ENCODE assay signal across 13 cellular contexts in the genomic region with DNA sequence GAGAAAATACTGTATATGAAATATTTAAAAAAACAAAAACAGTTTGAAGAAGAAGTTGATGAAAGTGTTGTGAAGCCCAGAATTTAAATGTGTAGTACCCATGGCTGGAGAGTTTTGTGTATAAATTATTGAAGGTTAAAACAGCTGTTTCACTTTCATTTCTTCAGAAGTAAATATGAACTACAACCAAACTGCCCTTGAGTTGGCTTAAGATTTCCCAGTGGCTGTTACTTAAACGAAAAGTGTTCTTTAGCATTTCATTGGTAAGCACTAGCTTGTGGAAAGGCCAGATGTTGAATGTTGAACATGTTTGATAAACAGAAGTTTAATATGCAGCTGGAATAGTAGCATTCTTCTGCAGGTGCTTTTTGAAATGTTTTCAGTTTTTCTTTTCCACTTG.
DNase-seq lines count a peak whose midpoint lies in the region; ATAC-seq, FAIRE-seq and TF ChIP-seq lines count a peak whose summit lies in the region.
"Had no signal": no experiment of that assay in that cellular context is flagged by ENCODE, and none has a peak within 500 bp of the region (broad histone marks: within the 10 kb centered on the region; RNA-seq: fewer than 3 reads in every experiment).

No MANE protein-coding gene starts in this region.

- ATAC-seq in central memory CD8-positive, alpha-beta T cell (replicated peaks; ENCODE audit: extremely low read depth, poor library complexity, severe bottlenecking), result peak; percentile 37
- ATAC-seq in naive thymus-derived CD4-positive, alpha-beta T cell, result peak; percentile 44
- ATAC-seq in HG03045 (IDR thresholded peaks at IDR 0.05; ENCODE audit: unreplicated experiment) (no peak), HG02973 (IDR thresholded peaks at IDR 0.05; ENCODE audit: unreplicated experiment) (no peak), foreskin keratinocyte (no peak)

- no peaks in the 10 kb centered on the region for H3K27me3 ChIP-seq in naive thymus-derived CD4-positive, alpha-beta T cell (ENCODE audit: control insufficient read depth in 2 of 2, insufficient read depth in 2 of 2, low read length in 2 of 2)
- no peaks in the 10 kb centered on the region for H3K27me3 ChIP-seq in foreskin keratinocyte

- intact Hi-C loops in naive thymus-derived CD4-positive, alpha-beta T cell (cut with micrococcal nuclease), result loop anchor here (1.0 to 5.0 kb wide), 3 partner anchors 13 to 37 kb away; no protein-coding TSS in a partner anchor

- H3K4me3 ChIP-seq in naive thymus-derived CD4-positive, alpha-beta T cell (ENCODE audit: low read length), result no peak overlapping the region

- no peaks in the 10 kb centered on the region for H3K27me3 Mint-ChIP-seq in central memory CD8-positive, alpha-beta T cell
- no peaks in the 10 kb centered on the region for H3K27me3 Mint-ChIP-seq in naive thymus-derived CD4-positive, alpha-beta T cell

- H3K36me3 Mint-ChIP-seq in central memory CD8-positive, alpha-beta T cell (ENCODE audit: insufficient read depth), result peaks cover 10% of the 10 kb centered on the region
- peaks cover 0 to 21% (median 5%) of the 10 kb centered on the region in 5 donors for H3K36me3 Mint-ChIP-seq in naive thymus-derived CD4-positive, alpha-beta T cell

- peaks cover 63% of the 10 kb centered on the region for H3K4me1 Mint-ChIP-seq in central memory CD8-positive, alpha-beta T cell
- H3K4me1 Mint-ChIP-seq in naive thymus-derived CD4-positive, alpha-beta T cell, result peaks cover 46 to 90% (median 76%) of the 10 kb centered on the region in 7 donors
- H3K4me1 Mint-ChIP-seq: neural crest cell had no signal

- no peaks in the 10 kb centered on the region for H3K9me3 Mint-ChIP-seq in central memory CD8-positive, alpha-beta T cell
- H3K9me3 Mint-ChIP-seq in naive thymus-derived CD4-positive, alpha-beta T cell, result peaks cover 0 to 5% (median 0%) of the 10 kb centered on the region in 11 donors

- no peak for FAIRE-seq in RCC 7860 (lab: Jason Lieb, UNC)

- CTCF ChIA-PET in GM10248 (lab: Yijun Ruan, JAX), result interaction anchor here (0.7 to 1.6 kb wide), 2 partner anchors 13 to 21 kb away, joined by 3 read pairs; no protein-coding TSS in a partner anchor
- CTCF ChIA-PET in naive thymus-derived CD4-positive, alpha-beta T cell (lab: Charles Lee), result interaction anchor here (1.1 kb wide), 1 partner anchor 9 kb away, joined by 3 read pairs; no protein-coding TSS in a partner anchor

- no peaks in the 10 kb centered on the region for H3K36me3 ChIP-seq in KOPT-K1 (ENCODE audit: insufficient read depth, low read length)
- no peaks in the 10 kb centered on the region for H3K36me3 ChIP-seq in naive thymus-derived CD4-positive, alpha-beta T cell (ENCODE audit: control insufficient read depth in 2 of 3, insufficient read depth in 3 of 3, low read length in 3 of 3)

- no peaks in the 10 kb centered on the region for H3K9me3 ChIP-seq in KOPT-K1 (ENCODE audit: insufficient read depth, low read length, poor library complexity, severe bottlenecking)
- H3K9me3 ChIP-seq in naive thymus-derived CD4-positive, alpha-beta T cell (ENCODE audit: control insufficient read depth in 2 of 3, low read length in 3 of 3), result no peaks in the 10 kb centered on the region

- POLR2A ChIA-PET in GM10248 (lab: Yijun Ruan, JAX), result no interaction called here
- POLR2A ChIA-PET in naive thymus-derived CD4-positive, alpha-beta T cell (lab: Charles Lee), result interaction anchor here (0.6 to 1.4 kb wide), 2 partner anchors 50 to 132 kb away, joined by 3 to 4 read pairs; no protein-coding TSS in a partner anchor

- peak overlapping the region; percentile 52 for H3K4me3 Mint-ChIP-seq in central memory CD8-positive, alpha-beta T cell
- peak overlapping the region; percentile 0 to 79 (median 66) for H3K4me3 Mint-ChIP-seq in naive thymus-derived CD4-positive, alpha-beta T cell
- H3K4me3 Mint-ChIP-seq: neural crest cell had no signal

- DNase-seq in GM10248 (ENCODE audit: extremely low spot score), result peak; percentile 49
- DNase-seq in central memory CD8-positive, alpha-beta T cell (ENCODE audit: low spot score in 2 of 2), result no peak
- peak in 1 of 9 donors; percentile 27 for DNase-seq in naive thymus-derived CD4-positive, alpha-beta T cell
- DNase-seq in RCC 7860 (ENCODE audit: low spot score), result no peak
- no peak for DNase-seq in foreskin keratinocyte
- DNase-seq: anterior cingulate cortex, DMS53, Kasumi-1, SHP77 had no signal

- H3K27ac Mint-ChIP-seq in central memory CD8-positive, alpha-beta T cell (ENCODE audit: low read depth), result peak overlapping the region; percentile 44
- peak overlapping the region in 8 of 9 donors; percentile 6 to 87 (median 54) for H3K27ac Mint-ChIP-seq in naive thymus-derived CD4-positive, alpha-beta T cell

- peaks cover 9 to 61% of the 10 kb centered on the region in 2 donors for H3K4me1 ChIP-seq in naive thymus-derived CD4-positive, alpha-beta T cell (ENCODE audit: control insufficient read depth in 2 of 2, insufficient read depth in 2 of 2, low read length in 2 of 2)
- no peaks in the 10 kb centered on the region for H3K4me1 ChIP-seq in foreskin keratinocyte

- no peak for TF ChIP-seq CTCF in GM10248 (IDR thresholded peaks at IDR 0.05; ENCODE audit: control extremely low read depth, extremely low read depth, low read depth, missing control alignments)
- TF ChIP-seq CTCF in foreskin keratinocyte (conservative IDR thresholded peaks at IDR 0.05), result no peak

- H3K27ac ChIP-seq in KOPT-K1 (ENCODE audit: low read depth, low read length, poor library complexity, severe bottlenecking), result peak overlapping the region; percentile 54
- H3K27ac ChIP-seq in naive thymus-derived CD4-positive, alpha-beta T cell (ENCODE audit: low read depth, low read length), result no peak overlapping the region
- H3K27ac ChIP-seq in foreskin keratinocyte, result no peak overlapping the region

Comparison
In these comparisons a context has a peak if more than half of its experiments do, and no peak if none do; other contexts are left out.
1. ATAC-seq: peak in central memory CD8-positive, alpha-beta T cell (single experiment) and naive thymus-derived CD4-positive, alpha-beta T cell (single experiment); none in HG03045 (single experiment), HG02973 (single experiment) and foreskin keratinocyte (single experiment).